ENCODE assay signal across 35 cellular contexts in genomic region chr7:155452505-155453295, GRCh38. TPM values are rescaled to one million over a fixed set of nuclear protein-coding genes. Genes with fewer than 3 reads are reported as not detected.
"Had no signal": no experiment of that assay in that cellular context is flagged by ENCODE, and none has a peak within 500 bp of the region (broad histone marks: within the 10 kb centered on the region; RNA-seq: fewer than 3 reads in every experiment).

No MANE protein-coding gene starts in this region.

- H3K27ac Mint-ChIP-seq: activated CD8-positive, alpha-beta T cell treated with anti-CD3 and anti-CD28 coated beads for 36 hours; activated naive CD8-positive, alpha-beta T cell; activated T-helper 2 cell treated with anti-CD3 and anti-CD28 coated beads, Interferon-gamma antibody, Interleukin-2, Interleukin-4, amounts not matched to agents 10 μg/mL and 5 μg/mL and 100 μg/mL, durations not matched to agents 14 hours and 24 hours and 36 hours; dendritic cell treated with granulocyte-macrophage colony-stimulating factor and Interleukin-4, amounts not matched to agents 40 ng/mL and 50 ng/mL, for 4 days; natural killer cell treated with Interleukin-12 subunit alpha and Interleukin-12 subunit beta and Interleukin-15 and Interleukin-18, amount 100 ng/mL, for 72 hours; stimulated activated memory B cell treated with anti-CD40 and anti-IgM and Interleukin-4, amounts not matched to agents 10 μg/mL and 1 μg/mL and 100 μg/mL, for 72 hours had no signal

- H3K36me3 ChIP-seq: ascending aorta, esophagus squamous epithelium, heart right ventricle, lower lobe of right lung, neutrophil, ovary, prostate gland, sigmoid colon, tibial nerve had no signal

- H3K9me3 Mint-ChIP-seq: activated CD8-positive, alpha-beta T cell treated with anti-CD3 and anti-CD28 coated beads for 36 hours; activated T-cell treated with anti-CD3 and anti-CD28 coated beads, Interleukin-2, amount 50 U/mL, for 4 hours; activated T-helper 2 cell treated with anti-CD3 and anti-CD28 coated beads, Interferon-gamma antibody, Interleukin-2, Interleukin-4, amounts not matched to agents 10 μg/mL and 5 μg/mL and 100 μg/mL, durations not matched to agents 14 hours and 24 hours and 36 hours; central memory CD8-positive, alpha-beta T cell; dendritic cell treated with granulocyte-macrophage colony-stimulating factor and Interleukin-4, amounts not matched to agents 40 ng/mL and 50 ng/mL, for 4 days; natural killer cell treated with Interleukin-12 subunit alpha and Interleukin-12 subunit beta and Interleukin-15 and Interleukin-18, amount 100 ng/mL, for 72 hours; stimulated activated memory B cell treated with anti-CD40 and anti-IgM and Interleukin-4, amounts not matched to agents 10 μg/mL and 1 μg/mL and 100 μg/mL, for 72 hours had no signal

- H3K27ac ChIP-seq: ascending aorta, epithelial cell of prostate, esophagus squamous epithelium, heart right ventricle, lower lobe of right lung, neutrophil, ovary, prostate gland, sigmoid colon, tibial nerve, VCaP had no signal

- H3K4me3 ChIP-seq: heart right ventricle, lower lobe of right lung, ovary, prostate gland, sigmoid colon, tibial nerve had no signal

- H3K9me3 ChIP-seq: ascending aorta, esophagus squamous epithelium, heart right ventricle, lower lobe of right lung, neutrophil, ovary, prostate gland, sigmoid colon, tibial nerve had no signal

- ATAC-seq: activated CD4-positive, CD25-positive, alpha-beta regulatory T cell treated with anti-CD3 and anti-CD28 coated beads, Interleukin-2, amount 50 U/mL, for 24 hours; activated CD8-positive, alpha-beta T cell treated with anti-CD3 and anti-CD28 coated beads for 36 hours; activated T-cell treated with anti-CD3 and anti-CD28 coated beads, Interleukin-2, amount 50 U/mL, for 4 hours; heart right ventricle; left lobe of liver; lower lobe of right lung; natural killer cell treated with Interleukin-12 subunit alpha and Interleukin-12 subunit beta and Interleukin-15 and Interleukin-18, amount 100 ng/mL, for 72 hours; stimulated activated memory B cell treated with anti-CD40 and anti-IgM and Interleukin-4, amounts not matched to agents 10 μg/mL and 1 μg/mL and 100 μg/mL, for 72 hours had no signal

- H3K4me3 Mint-ChIP-seq: activated CD8-positive, alpha-beta T cell treated with anti-CD3 and anti-CD28 coated beads for 36 hours; activated naive CD8-positive, alpha-beta T cell; activated T-cell treated with anti-CD3 and anti-CD28 coated beads, Interleukin-2, amount 50 U/mL, for 4 hours; central memory CD8-positive, alpha-beta T cell; dendritic cell treated with granulocyte-macrophage colony-stimulating factor and Interleukin-4, amounts not matched to agents 40 ng/mL and 50 ng/mL, for 4 days; natural killer cell treated with Interleukin-12 subunit alpha and Interleukin-12 subunit beta and Interleukin-15 and Interleukin-18, amount 100 ng/mL, for 72 hours; stimulated activated memory B cell treated with anti-CD40 and anti-IgM and Interleukin-4, amounts not matched to agents 10 μg/mL and 1 μg/mL and 100 μg/mL, for 72 hours had no signal

- H3K36me3 Mint-ChIP-seq: activated naive CD8-positive, alpha-beta T cell; natural killer cell treated with Interleukin-12 subunit alpha and Interleukin-12 subunit beta and Interleukin-15 and Interleukin-18, amount 100 ng/mL, for 72 hours; stimulated activated memory B cell treated with anti-CD40 and anti-IgM and Interleukin-4, amounts not matched to agents 10 μg/mL and 1 μg/mL and 100 μg/mL, for 72 hours had no signal

- H3K4me1 ChIP-seq: prostate gland had no signal

- DNase-seq: activated CD4-positive, alpha-beta T cell treated with anti-CD3 and anti-CD28 coated beads for 48 hours; activated CD8-positive, alpha-beta T cell treated with anti-CD3 and anti-CD28 coated beads for 36 hours; activated T-cell treated with anti-CD3 and anti-CD28 coated beads, Interleukin-2, amount 50 U/mL, for 4 hours; effector CD4-positive, alpha-beta T cell; esophagus squamous epithelium; foreskin melanocyte; heart right ventricle; kidney glomerular epithelial cell; mesendoderm; ovary; sigmoid colon; small intestine; stimulated activated CD4-positive, alpha-beta T cell treated with anti-CD3 and anti-CD28 coated beads, Interleukin-1b, Interleukin-23, amount 100 ng/mL, for 48 hours; stimulated activated CD4-positive, alpha-beta T cell treated with anti-CD3 and anti-CD28 coated beads, Interleukin-4, amount 100 ng/mL, for 4 hours; stimulated activated CD8-positive, alpha-beta memory T cell treated with anti-CD3 and anti-CD28 coated beads, Interleukin-4, amount 100 ng/mL, for 48 hours; T-helper 1 cell had no signal

RNA-seq across cellular contexts. Expression of gene EN2, which starts 5.2 kb away (rescaled TPM):
- total RNA-seq: activated CD8-positive, alpha-beta T cell treated with anti-CD3 and anti-CD28 coated beads for 36 hours; activated T-cell treated with anti-CD3 and anti-CD28 coated beads, Interleukin-2, amount 50 U/mL, for 4 hours; activated T-helper 2 cell treated with anti-CD3 and anti-CD28 coated beads, Interferon-gamma antibody, Interleukin-2, Interleukin-4, amounts not matched to agents 10 μg/mL and 5 μg/mL and 100 μg/mL, durations not matched to agents 14 hours and 24 hours and 36 hours; ascending aorta; glomerular endothelial cell; left lobe of liver; lower lobe of right lung; mononuclear cell; temporal lobe; urinary bladder had no signal
